ENCODE assay signal across 19 cellular contexts in the genomic region with DNA sequence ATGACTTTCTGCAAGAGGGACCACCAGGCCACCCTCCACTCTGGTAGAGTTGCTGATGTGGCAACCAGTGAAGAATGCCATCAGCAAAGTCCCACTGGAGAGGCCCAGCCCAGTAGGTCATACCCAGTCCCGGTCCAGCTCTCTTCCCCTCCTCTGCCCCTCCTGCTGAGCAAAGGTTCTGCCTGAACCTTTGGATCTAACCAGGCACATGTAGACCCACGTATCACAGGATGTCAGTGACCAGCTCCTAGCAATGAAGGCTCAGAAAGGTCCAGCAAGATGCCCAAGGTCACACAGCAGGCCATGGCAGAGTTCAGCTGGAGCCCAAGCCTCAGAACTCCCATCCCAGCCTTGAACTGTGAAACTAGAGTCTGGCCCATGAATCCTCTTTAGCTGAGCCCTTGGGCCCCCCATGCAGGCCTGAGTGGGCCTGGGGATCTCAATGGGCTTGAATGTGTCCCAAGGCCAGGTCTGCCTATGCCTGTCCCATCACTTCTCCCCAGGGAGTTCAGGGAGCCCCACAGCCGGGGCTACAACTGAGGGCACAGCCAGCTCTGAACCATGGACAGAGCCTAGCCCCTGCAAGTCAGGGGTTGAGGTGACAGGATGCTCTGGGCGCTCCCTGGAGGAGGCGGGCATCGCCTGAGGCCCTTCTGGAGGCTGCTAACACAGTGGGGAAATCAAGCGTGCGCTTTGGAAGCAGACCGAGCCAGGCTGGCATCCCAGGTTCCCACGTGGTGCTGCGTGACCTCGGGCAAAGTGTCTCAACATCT. TPM values are rescaled to one million over a fixed set of nuclear protein-coding genes. Genes with fewer than 3 reads are reported as not detected.
A peak's percentile ranks its signal among the peaks of the same experiment; 100 is the strongest.
DNase-seq lines count a peak whose midpoint lies in the region; TF ChIP-seq lines count a peak whose summit lies in the region.
"Had no signal": no experiment of that assay in that cellular context is flagged by ENCODE, and none has a peak within 500 bp of the region (broad histone marks: within the 10 kb centered on the region; RNA-seq: fewer than 3 reads in every experiment).

No MANE protein-coding gene starts in this region.

- H3F3A ChIP-seq in GM23248 (ENCODE audit: insufficient read depth): peaks cover 6% of the 10 kb centered on the region

- no peaks in the 10 kb centered on the region for H3K9me2 ChIP-seq in GM23248 (ENCODE audit: insufficient read depth)

- no peaks in the 10 kb centered on the region for H4K20me1 ChIP-seq in GM23248 (ENCODE audit: insufficient read depth)

- no peak for TF ChIP-seq CTCF in HEK293 (tag by site-specific recombination; IDR thresholded peaks at IDR 0.05)
- no peak for TF ChIP-seq CTCF in RWPE1 (conservative IDR thresholded peaks at IDR 0.05; ENCODE audit: low read depth)

- intact Hi-C loops in posterior vena cava (cut with DNase I): no loop called here

- H2AFZ ChIP-seq in GM23248: no peak overlapping the region

- H3K27me3 ChIP-seq in GM23248 (replicated peaks; ENCODE audit: insufficient read depth): no peaks in the 10 kb centered on the region

- no peak overlapping the region for H3K4me3 ChIP-seq in HEK293 (ENCODE audit: low read depth, low read length)
- no peak overlapping the region for H3K4me3 ChIP-seq in GM23248

- H3K4me1 ChIP-seq in HEK293 (ENCODE audit: control insufficient read depth, insufficient read depth, low read length) (no peaks in the 10 kb centered on the region), GM23248 (ENCODE audit: insufficient read depth) (no peaks in the 10 kb centered on the region)

- no peaks in the 10 kb centered on the region for H3K9me3 ChIP-seq in HEK293 (ENCODE audit: control insufficient read depth, insufficient read depth, low read depth, low read length)
- no peaks in the 10 kb centered on the region for H3K9me3 ChIP-seq in GM23248 (ENCODE audit: low read depth)

- H3K27ac ChIP-seq in HEK293 (ENCODE audit: extremely low read depth, low read depth, low read length) (no peak overlapping the region), RWPE1 (peak overlapping the region; percentile 95), GM23248 (no peak overlapping the region)
- H3K27ac ChIP-seq: C4-2B had no signal

- POLR2A ChIA-PET in HEK293 (lab: Yijun Ruan, JAX) (no interaction called here), RWPE1 (lab: Yijun Ruan, JAX; ENCODE audit: low non-redundant PET) (no interaction called here)

- WGBS in GM23248 (ENCODE audit: low coverage in 1 of 2, low lambda C conversion rate in 2 of 2, missing lambda C conversion rate in 2 of 2), 2 experiments: 71 to 83% methylated on average over 11 to 12 of the region's 12 CpGs

- no peaks in the 10 kb centered on the region for H3K79me2 ChIP-seq in GM23248 (ENCODE audit: insufficient read depth)

- H3K9ac ChIP-seq in GM23248: no peak overlapping the region

- no peak overlapping the region for H3K4me2 ChIP-seq in GM23248 (ENCODE audit: unreplicated experiment)

- DNase-seq in RWPE1 (ENCODE audit: low spot score) (no peak), islet precursor cell (peak; percentile 40), posterior vena cava (ENCODE audit: low spot score) (peak; percentile 68), SKM-1 treated with dmso at 0.1 percent for 144 hours (lab: John Stamatoyannopoulos, UW; ENCODE audit: unreplicated experiment) (no peak), GM23248 (no peak), iPS-NIHi7 (ENCODE audit: extremely low spot score) (no peak), GM19238 (ENCODE audit: insufficient read length, low spot score) (no peak)
- DNase-seq: ACHN, DMS79, KBM-7, NCI-H1105, NCI-H510A, NCI-H774, OCI-M1, RPMI8226, SIG-M5 had no signal

- in situ Hi-C loops in GM23248 (cut with MboI): no loop called here

- CTCF ChIA-PET in HEK293 (lab: Yijun Ruan, JAX): interaction anchor here (1.0 to 1.3 kb wide), 2 partner anchors 12 to 53 kb away, joined by 3 to 4 read pairs; no protein-coding TSS in a partner anchor
- CTCF ChIA-PET in RWPE1 (lab: Yijun Ruan, JAX): no interaction called here

- H3K36me3 ChIP-seq in HEK293 (ENCODE audit: control insufficient read depth in 2 of 2, insufficient read depth in 1 of 2, low read length in 2 of 2): no peaks in the 10 kb centered on the region
- H3K36me3 ChIP-seq in GM23248 (ENCODE audit: low read depth): no peaks in the 10 kb centered on the region

TF ChIP-seq in HEK293, 187 proteins besides CTCF, POLR2A, EP300 and RAD21:
- no peak for TF ChIP-seq ZNF112 (tag by site-specific recombination; IDR thresholded peaks at IDR 0.05)
- TF ChIP-seq, protein P1, sequence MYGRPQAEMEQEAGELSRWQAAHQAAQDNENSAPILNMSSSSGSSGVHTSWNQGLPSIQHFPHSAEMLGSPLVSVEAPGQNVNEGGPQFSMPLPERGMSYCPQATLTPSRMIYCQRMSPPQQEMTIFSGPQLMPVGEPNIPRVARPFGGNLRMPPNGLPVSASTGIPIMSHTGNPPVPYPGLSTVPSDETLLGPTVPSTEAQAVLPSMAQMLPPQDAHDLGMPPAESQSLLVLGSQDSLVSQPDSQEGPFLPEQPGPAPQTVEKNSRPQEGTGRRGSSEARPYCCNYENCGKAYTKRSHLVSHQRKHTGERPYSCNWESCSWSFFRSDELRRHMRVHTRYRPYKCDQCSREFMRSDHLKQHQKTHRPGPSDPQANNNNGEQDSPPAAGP (tag by site-specific recombination; IDR thresholded peaks at IDR 0.05): no peak
- TF ChIP-seq, protein P2, sequence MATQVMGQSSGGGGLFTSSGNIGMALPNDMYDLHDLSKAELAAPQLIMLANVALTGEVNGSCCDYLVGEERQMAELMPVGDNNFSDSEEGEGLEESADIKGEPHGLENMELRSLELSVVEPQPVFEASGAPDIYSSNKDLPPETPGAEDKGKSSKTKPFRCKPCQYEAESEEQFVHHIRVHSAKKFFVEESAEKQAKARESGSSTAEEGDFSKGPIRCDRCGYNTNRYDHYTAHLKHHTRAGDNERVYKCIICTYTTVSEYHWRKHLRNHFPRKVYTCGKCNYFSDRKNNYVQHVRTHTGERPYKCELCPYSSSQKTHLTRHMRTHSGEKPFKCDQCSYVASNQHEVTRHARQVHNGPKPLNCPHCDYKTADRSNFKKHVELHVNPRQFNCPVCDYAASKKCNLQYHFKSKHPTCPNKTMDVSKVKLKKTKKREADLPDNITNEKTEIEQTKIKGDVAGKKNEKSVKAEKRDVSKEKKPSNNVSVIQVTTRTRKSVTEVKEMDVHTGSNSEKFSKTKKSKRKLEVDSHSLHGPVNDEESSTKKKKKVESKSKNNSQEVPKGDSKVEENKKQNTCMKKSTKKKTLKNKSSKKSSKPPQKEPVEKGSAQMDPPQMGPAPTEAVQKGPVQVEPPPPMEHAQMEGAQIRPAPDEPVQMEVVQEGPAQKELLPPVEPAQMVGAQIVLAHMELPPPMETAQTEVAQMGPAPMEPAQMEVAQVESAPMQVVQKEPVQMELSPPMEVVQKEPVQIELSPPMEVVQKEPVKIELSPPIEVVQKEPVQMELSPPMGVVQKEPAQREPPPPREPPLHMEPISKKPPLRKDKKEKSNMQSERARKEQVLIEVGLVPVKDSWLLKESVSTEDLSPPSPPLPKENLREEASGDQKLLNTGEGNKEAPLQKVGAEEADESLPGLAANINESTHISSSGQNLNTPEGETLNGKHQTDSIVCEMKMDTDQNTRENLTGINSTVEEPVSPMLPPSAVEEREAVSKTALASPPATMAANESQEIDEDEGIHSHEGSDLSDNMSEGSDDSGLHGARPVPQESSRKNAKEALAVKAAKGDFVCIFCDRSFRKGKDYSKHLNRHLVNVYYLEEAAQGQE (tag by site-specific recombination; IDR thresholded peaks at IDR 0.05): peak; percentile 74
- TF ChIP-seq ZNF266 (tag by site-specific recombination; IDR thresholded peaks at IDR 0.05; ENCODE audit: low read depth): no peak
- no peak for TF ChIP-seq GLI2 (tag by site-specific recombination; IDR thresholded peaks at IDR 0.05; ENCODE audit: borderline replicate concordance, low read depth)
- no peak for TF ChIP-seq ZNF10 (tag by site-specific recombination; IDR thresholded peaks at IDR 0.05)
- TF ChIP-seq, protein P3, sequence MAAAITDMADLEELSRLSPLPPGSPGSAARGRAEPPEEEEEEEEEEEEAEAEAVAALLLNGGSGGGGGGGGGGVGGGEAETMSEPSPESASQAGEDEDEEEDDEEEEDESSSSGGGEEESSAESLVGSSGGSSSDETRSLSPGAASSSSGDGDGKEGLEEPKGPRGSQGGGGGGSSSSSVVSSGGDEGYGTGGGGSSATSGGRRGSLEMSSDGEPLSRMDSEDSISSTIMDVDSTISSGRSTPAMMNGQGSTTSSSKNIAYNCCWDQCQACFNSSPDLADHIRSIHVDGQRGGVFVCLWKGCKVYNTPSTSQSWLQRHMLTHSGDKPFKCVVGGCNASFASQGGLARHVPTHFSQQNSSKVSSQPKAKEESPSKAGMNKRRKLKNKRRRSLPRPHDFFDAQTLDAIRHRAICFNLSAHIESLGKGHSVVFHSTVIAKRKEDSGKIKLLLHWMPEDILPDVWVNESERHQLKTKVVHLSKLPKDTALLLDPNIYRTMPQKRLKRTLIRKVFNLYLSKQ (tag by site-specific recombination; IDR thresholded peaks at IDR 0.05; ENCODE audit: borderline replicate concordance): no peak

RNA-seq across cellular contexts. Expression of gene PADI1, which starts 21.4 kb away (rescaled TPM):
- total RNA-seq in posterior vena cava: not detected
- under 0.01 TPM in 1 of 2 replicates, not detected in the other for total RNA-seq in GM23248 (2014; rRNA removed; shearing (Covaris generic))
- polyA plus RNA-seq in GM23248 (2016; fragmentation: Nextera tagmentation; extraction: Ambion mirVana): 0.11 and 0.14 TPM in 2 replicates
- total RNA-seq: G401 had no signal

Comparison
In these comparisons a context has a peak if more than half of its experiments do, and no peak if none do; other contexts are left out.
1. DNase-seq: peak in islet precursor cell (single experiment) and posterior vena cava (single experiment); none in RWPE1 (single experiment), SKM-1 treated with dmso at 0.1 percent for 144 hours (single experiment), GM23248 (single experiment), iPS-NIHi7 (single experiment) and GM19238 (single experiment).